ENCODE assay signal across 9 cellular contexts in genomic region chr6:35718911-35719381, GRCh38. TPM values are rescaled to one million over a fixed set of nuclear protein-coding genes. Genes with fewer than 3 reads are reported as not detected.
DNase-seq lines count a peak whose midpoint lies in the region; ATAC-seq and TF ChIP-seq lines count a peak whose summit lies in the region.
"Had no signal": no experiment of that assay in that cellular context is flagged by ENCODE, and none has a peak within 500 bp of the region (broad histone marks: within the 10 kb centered on the region; RNA-seq: fewer than 3 reads in every experiment).

No MANE protein-coding gene starts in this region.

- peak; percentile 5 for ATAC-seq in GM21528 (IDR thresholded peaks at IDR 0.05; ENCODE audit: low FRiP score, unreplicated experiment)
- ATAC-seq in heart right ventricle, result peak in 1 of 8 donors; percentile 6
- ATAC-seq in stimulated activated effector memory CD8-positive, alpha-beta T cell treated with anti-CD3 and anti-CD28 coated beads, Interleukin-12 subunit alpha, Interleukin-12 subunit beta, amount 100 ng/mL, for 72 hours, result peak; percentile 56
- ATAC-seq in HG02610 (IDR thresholded peaks at IDR 0.05; ENCODE audit: unreplicated experiment), result no peak

- H3K9me3 ChIP-seq in heart right ventricle (no peaks in the 10 kb centered on the region), SJCRH30 (replicated peaks) (no peaks in the 10 kb centered on the region)
- H3K9me3 ChIP-seq: MG63 had no signal

- in situ Hi-C loops in brain microvascular endothelial cell (cut with HindIII; ENCODE audit: low pct_ligation_motif_present, low sequenced_read_pairs), result no loop called here

- intact Hi-C loops in heart right ventricle (cut with DNase I), result loop anchor here in 2 of 10 donors (1.0 to 5.0 kb wide), 2 partner anchors 27 to 722 kb away; no protein-coding TSS in a partner anchor

- H3K36me3 ChIP-seq in heart right ventricle (no peaks in the 10 kb centered on the region), SJCRH30 (no peaks in the 10 kb centered on the region), brain microvascular endothelial cell (replicated peaks) (no peaks in the 10 kb centered on the region)
- H3K36me3 ChIP-seq: MG63 had no signal

- WGBS in heart right ventricle, 2 donors, result 73 to 81% methylated on average over 2 of the region's 2 CpGs

- no peaks in the 10 kb centered on the region for H3K36me3 Mint-ChIP-seq in stimulated activated effector memory CD8-positive, alpha-beta T cell treated with anti-CD3 and anti-CD28 coated beads, Interleukin-12 subunit alpha, Interleukin-12 subunit beta, amount 100 ng/mL, for 72 hours

- H3K4me3 ChIP-seq in heart right ventricle, result no peak overlapping the region
- no peak overlapping the region for H3K4me3 ChIP-seq in SJCRH30
- H3K4me3 ChIP-seq in brain microvascular endothelial cell (ENCODE audit: low read depth, low read length), result no peak overlapping the region
- H3K4me3 ChIP-seq: MG63 had no signal

- H3K27ac ChIP-seq in VCaP (0 out of 2 replicates have a peak overlapping the region, but pooled peaks have one; percentile 14), heart right ventricle (peak overlapping the region; percentile 65 to 93 (median 88)), SJCRH30 (no peak overlapping the region), brain microvascular endothelial cell (no peak overlapping the region)

- no peaks in the 10 kb centered on the region for H3K9me3 Mint-ChIP-seq in stimulated activated effector memory CD8-positive, alpha-beta T cell treated with anti-CD3 and anti-CD28 coated beads, Interleukin-12 subunit alpha, Interleukin-12 subunit beta, amount 100 ng/mL, for 72 hours

- H3K4me1 Mint-ChIP-seq in stimulated activated effector memory CD8-positive, alpha-beta T cell treated with anti-CD3 and anti-CD28 coated beads, Interleukin-12 subunit alpha, Interleukin-12 subunit beta, amount 100 ng/mL, for 72 hours, result peaks cover 57% of the 10 kb centered on the region

- H3K4me1 ChIP-seq in heart right ventricle, result peaks cover 21 to 65% (median 40%) of the 10 kb centered on the region in 9 donors
- H3K4me1 ChIP-seq in SJCRH30, result no peaks in the 10 kb centered on the region

- no peaks in the 10 kb centered on the region for H3K27me3 ChIP-seq in heart right ventricle
- peaks cover 8% of the 10 kb centered on the region; the same call in 1 of the 2 replicates for H3K27me3 ChIP-seq in SJCRH30
- no peaks in the 10 kb centered on the region for H3K27me3 ChIP-seq in brain microvascular endothelial cell (replicated peaks)
- H3K27me3 ChIP-seq: MG63 had no signal

- peak overlapping the region; percentile 91 for H3K27ac Mint-ChIP-seq in stimulated activated effector memory CD8-positive, alpha-beta T cell treated with anti-CD3 and anti-CD28 coated beads, Interleukin-12 subunit alpha, Interleukin-12 subunit beta, amount 100 ng/mL, for 72 hours

- TF ChIP-seq CTCF in VCaP (conservative IDR thresholded peaks at IDR 0.05) (no peak), heart right ventricle (IDR thresholded peaks at IDR 0.05) (no peak), brain microvascular endothelial cell (IDR thresholded peaks at IDR 0.05; ENCODE audit: low read depth, low read length, missing control alignments) (no peak)

- DNase-seq in heart right ventricle (peak in 1 of 2 donors; percentile 18), SJCRH30 (no peak), Ammon's horn (ENCODE audit: low spot score) (no peak), brain microvascular endothelial cell (no peak)
- DNase-seq in stimulated activated effector memory CD8-positive, alpha-beta T cell treated with anti-CD3 and anti-CD28 coated beads, Interleukin-12 subunit alpha, Interleukin-12 subunit beta, amount 100 ng/mL, for 72 hours (ENCODE audit: low spot score in 2 of 2), result no peak
- DNase-seq: MG63 had no signal

- H3K4me3 Mint-ChIP-seq in stimulated activated effector memory CD8-positive, alpha-beta T cell treated with anti-CD3 and anti-CD28 coated beads, Interleukin-12 subunit alpha, Interleukin-12 subunit beta, amount 100 ng/mL, for 72 hours, result peak overlapping the region; percentile 27

RNA-seq across cellular contexts. Expression of gene ARMC12, which starts 17.9 kb away (rescaled TPM):
- total RNA-seq in heart right ventricle, result under 1 TPM in 4 of 10 donors, not detected in 6; 0.20 to 0.37 (median 0.24) TPM
- under 1 TPM; 0.16 to 0.95 TPM for polyA plus RNA-seq in heart right ventricle
- total RNA-seq in SJCRH30 (2014; rRNA removed; shearing (Covaris generic)), result not detected in 2 replicates

RNA-seq across cellular contexts. Expression of gene FKBP5, which starts 30.2 kb away (rescaled TPM):
- total RNA-seq in heart right ventricle, result 100 to 1,000 TPM in 3 of 10 donors, 10 to 100 TPM in 7; 20.3 to 151 (median 45.3) TPM
- polyA plus RNA-seq in heart right ventricle, result 100 to 1,000 TPM in 1 of 2 donors, 10 to 100 TPM in 1; 40.5 to 199 TPM
- total RNA-seq in SJCRH30 (2014; rRNA removed; shearing (Covaris generic)), result not detected in 2 replicates

RNA-seq across cellular contexts. Expression of gene CLPSL2, which starts 57.5 kb away (rescaled TPM):
- not detected for total RNA-seq in heart right ventricle
- polyA plus RNA-seq in heart right ventricle, result not detected
- not detected in 2 replicates for total RNA-seq in SJCRH30 (2014; rRNA removed; shearing (Covaris generic))

Comparison
In these comparisons a context has a peak if more than half of its experiments do, and no peak if none do; other contexts are left out.
1. H3K27ac ChIP-seq: peak in VCaP (single experiment) and heart right ventricle (10 of 10); none in SJCRH30 (single experiment) and brain microvascular endothelial cell (single experiment).
2. RNA of gene FKBP5, which starts 30.2 kb away (total RNA-seq): 20.3 to 151 TPM in heart right ventricle; not detected in SJCRH30; every median in the first group is over 10 times any median in the second.